ENCODE assay signal across 10 cellular contexts in genomic region chr4:54315561-54315960, GRCh38.
DNase-seq lines count a peak whose midpoint lies in the region; ATAC-seq, FAIRE-seq and TF ChIP-seq lines count a peak whose summit lies in the region.
"Had no signal": no experiment of that assay in that cellular context is flagged by ENCODE, and none has a peak within 500 bp of the region (broad histone marks: within the 10 kb centered on the region; RNA-seq: fewer than 3 reads in every experiment).

No MANE protein-coding gene starts in this region.

- ATAC-seq in HG02943 (IDR thresholded peaks at IDR 0.05; ENCODE audit: low read depth, unreplicated experiment) = peak; percentile 97
- ATAC-seq: gastrocnemius medialis had no signal

- no peaks in the 10 kb centered on the region for H3F3A ChIP-seq in smooth muscle cell (ENCODE audit: low read depth)

- H4K20me1 ChIP-seq in smooth muscle cell (ENCODE audit: low read depth) = no peaks in the 10 kb centered on the region

- POLR2A ChIA-PET in GM10248 (lab: Yijun Ruan, JAX) = no interaction called here
- POLR2A ChIA-PET in CD8-positive, alpha-beta memory T cell (lab: Charles Lee) = no interaction called here

- H3K79me2 ChIP-seq in smooth muscle cell (ENCODE audit: low read depth) = no peaks in the 10 kb centered on the region

- TF ChIP-seq CTCF in GM10248 (IDR thresholded peaks at IDR 0.05; ENCODE audit: control extremely low read depth, extremely low read depth, low read depth, missing control alignments) (no peak), smooth muscle cell (IDR thresholded peaks at IDR 0.05; ENCODE audit: borderline replicate concordance, insufficient read depth, poor library complexity, severe bottlenecking) (no peak)

- CTCF ChIA-PET in GM10248 (lab: Yijun Ruan, JAX) = interaction anchor here (1.5 to 3.8 kb wide), 2 partner anchors 8 to 38 kb away, joined by 4 to 16 read pairs; no protein-coding TSS in a partner anchor
- CTCF ChIA-PET in CD8-positive, alpha-beta memory T cell (lab: Charles Lee) = no interaction called here

- FAIRE-seq in GM19239 (lab: Jason Lieb, UNC) = peak; percentile 86

- H3K9me3 Mint-ChIP-seq in CD8-positive, alpha-beta memory T cell = no peaks in the 10 kb centered on the region
- H3K9me3 Mint-ChIP-seq: IgD-negative memory B cell had no signal

- no peak overlapping the region for H3K27ac ChIP-seq in CD8-positive, alpha-beta memory T cell (ENCODE audit: low read depth, low read length)
- no peak overlapping the region for H3K27ac ChIP-seq in smooth muscle cell (ENCODE audit: low read depth)
- H3K27ac ChIP-seq: gastrocnemius medialis had no signal

- no peaks in the 10 kb centered on the region for H3K4me1 ChIP-seq in CD8-positive, alpha-beta memory T cell (ENCODE audit: insufficient read depth, low read length)
- H3K4me1 ChIP-seq in smooth muscle cell (ENCODE audit: low read depth) = no peaks in the 10 kb centered on the region
- H3K4me1 ChIP-seq: gastrocnemius medialis had no signal

- no peak overlapping the region for H3K4me2 ChIP-seq in smooth muscle cell

- WGBS in smooth muscle cell (ENCODE audit: low lambda C conversion rate) = 91% methylated on average over 3 of the region's 3 CpGs

- H3K4me3 ChIP-seq in CD8-positive, alpha-beta memory T cell (ENCODE audit: low read length) = no peak overlapping the region
- H3K4me3 ChIP-seq in smooth muscle cell = no peak overlapping the region
- H3K4me3 ChIP-seq: gastrocnemius medialis had no signal

- H3K27me3 Mint-ChIP-seq in CD8-positive, alpha-beta memory T cell = peaks cover 0 to 3% of the 10 kb centered on the region in 2 donors

- H3K36me3 Mint-ChIP-seq in CD8-positive, alpha-beta memory T cell = no peaks in the 10 kb centered on the region

- H2AFZ ChIP-seq in smooth muscle cell (ENCODE audit: low read depth) = no peak overlapping the region

- peak; percentile 60 for DNase-seq in GM10248 (ENCODE audit: extremely low spot score)
- DNase-seq in GM19239 (ENCODE audit: insufficient read length, low spot score) = peak; percentile 48
- peak; percentile 73 for DNase-seq in NOMO-1 treated with DMSO at 0.1 percent for 48 hours (lab: John Stamatoyannopoulos, UW; ENCODE audit: unreplicated experiment)
- DNase-seq in CD8-positive, alpha-beta memory T cell = no peak
- no peak for DNase-seq in NCI-H128 (lab: John Stamatoyannopoulos, UW; ENCODE audit: unreplicated experiment)
- no peak for DNase-seq in HT-29 (ENCODE audit: low spot score)
- no peak for DNase-seq in smooth muscle cell (lab: John Stamatoyannopoulos, UW; ENCODE audit: unreplicated experiment)
- DNase-seq: gastrocnemius medialis had no signal

- H3K9ac ChIP-seq in smooth muscle cell (ENCODE audit: low read depth) = no peak overlapping the region

- no peaks in the 10 kb centered on the region for H3K36me3 ChIP-seq in CD8-positive, alpha-beta memory T cell (ENCODE audit: insufficient read depth, low read length)
- no peaks in the 10 kb centered on the region for H3K36me3 ChIP-seq in smooth muscle cell (ENCODE audit: low read depth)
- H3K36me3 ChIP-seq: gastrocnemius medialis had no signal

- no peaks in the 10 kb centered on the region for H3K27me3 ChIP-seq in CD8-positive, alpha-beta memory T cell (ENCODE audit: insufficient read depth, low read length, poor library complexity, severe bottlenecking)
- no peaks in the 10 kb centered on the region for H3K27me3 ChIP-seq in smooth muscle cell (ENCODE audit: low read depth)
- H3K27me3 ChIP-seq: gastrocnemius medialis had no signal

- no peaks in the 10 kb centered on the region for H3K9me3 ChIP-seq in CD8-positive, alpha-beta memory T cell (ENCODE audit: low read length)
- no peaks in the 10 kb centered on the region for H3K9me3 ChIP-seq in smooth muscle cell (replicated peaks; ENCODE audit: low read depth)
- H3K9me3 ChIP-seq: gastrocnemius medialis had no signal

- H3K27ac Mint-ChIP-seq in CD8-positive, alpha-beta memory T cell = no peak overlapping the region

- H3K4me3 Mint-ChIP-seq in CD8-positive, alpha-beta memory T cell = no peak overlapping the region

- no peaks in the 10 kb centered on the region for H3K4me1 Mint-ChIP-seq in CD8-positive, alpha-beta memory T cell

Comparison
In these comparisons a context has a peak if more than half of its experiments do, and no peak if none do; other contexts are left out.
1. DNase-seq: peak in GM10248 (single experiment), GM19239 (single experiment) and NOMO-1 treated with DMSO at 0.1 percent for 48 hours (single experiment); none in CD8-positive, alpha-beta memory T cell (0 of 5), NCI-H128 (single experiment), HT-29 (single experiment) and smooth muscle cell (single experiment).